In the genomic region with DNA sequence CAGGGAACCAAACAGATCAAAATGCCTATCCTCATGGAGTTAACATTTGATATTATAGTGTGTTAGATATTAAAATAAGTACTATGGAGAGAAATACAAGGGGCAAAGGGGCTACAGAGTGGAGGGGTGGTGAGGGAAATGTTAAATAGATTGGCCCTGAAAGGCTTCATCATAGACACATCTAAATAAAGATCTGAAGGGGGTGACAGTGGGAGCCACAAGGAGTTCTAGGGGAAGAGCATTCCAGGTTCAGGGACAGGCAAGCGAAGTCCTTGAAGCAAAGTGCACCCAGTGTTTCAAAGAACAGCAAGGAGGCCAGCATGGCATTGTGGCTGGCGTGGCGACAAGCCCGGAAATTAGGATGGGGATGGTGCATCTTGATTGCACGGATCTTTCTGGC, we compare ENCODE assay signal across 8 cellular contexts. TPM values are rescaled to one million over a fixed set of nuclear protein-coding genes. Genes with fewer than 3 reads are reported as not detected.
DNase-seq lines count a peak whose midpoint lies in the region; ATAC-seq and TF ChIP-seq lines count a peak whose summit lies in the region.
"Not testable (repeated sequence)": the region's sequence is repeated elsewhere in the genome, so short reads cannot be mapped to it uniquely, and the experiment has no call there.

No MANE protein-coding gene starts in this region.

- not testable (repeated sequence) for ATAC-seq in CD4-positive, CD25-positive, alpha-beta regulatory T cell (ENCODE audit: low read depth in 2 of 2); Panc1; T-helper 17 cell

- CTCF ChIA-PET in HEK293 (lab: Yijun Ruan, JAX); MCF 10A (lab: Yijun Ruan, JAX): not testable (repeated sequence)
- CTCF ChIA-PET in Panc1 (lab: Charles Lee) = interaction anchor here (0.7 kb wide), 1 partner anchor 18 kb away, joined by 3 read pairs; no protein-coding TSS in a partner anchor

- peaks cover 12% of the 10 kb centered on the region for H3K4me1 ChIP-seq in CD4-positive, CD25-positive, alpha-beta regulatory T cell (ENCODE audit: control insufficient read depth, insufficient read depth, low read length, poor library complexity, severe bottlenecking)
- H3K4me1 ChIP-seq in HEK293 (ENCODE audit: control insufficient read depth, insufficient read depth, low read length) = not testable (repeated sequence)
- H3K4me1 ChIP-seq in Panc1 (ENCODE audit: control insufficient read depth, insufficient read depth, low read length) = peaks cover 37% of the 10 kb centered on the region

- H3K9me3 Mint-ChIP-seq in CD4-positive, CD25-positive, alpha-beta regulatory T cell; activated naive CD8-positive, alpha-beta T cell (ENCODE audit: low read depth); MCF 10A (ENCODE audit: unreplicated experiment); osteocyte (ENCODE audit: unreplicated experiment): not testable (repeated sequence)

- not testable (repeated sequence) for H3K36me3 ChIP-seq in CD4-positive, CD25-positive, alpha-beta regulatory T cell (ENCODE audit: control insufficient read depth, insufficient read depth, low read length); HEK293 (ENCODE audit: control insufficient read depth in 2 of 2, insufficient read depth in 1 of 2, low read length in 2 of 2); Panc1 (ENCODE audit: control insufficient read depth, insufficient read depth, low read length)

- intact Hi-C loops in Panc1 (cut with micrococcal nuclease; ENCODE audit: unreplicated experiment); MCF 10A (cut with micrococcal nuclease): not testable (repeated sequence)

- not testable (repeated sequence) for H3K27me3 Mint-ChIP-seq in CD4-positive, CD25-positive, alpha-beta regulatory T cell; T-helper 17 cell; activated naive CD8-positive, alpha-beta T cell; MCF 10A (ENCODE audit: insufficient read depth, unreplicated experiment); osteocyte (ENCODE audit: unreplicated experiment)

- not testable (repeated sequence) for H3K27ac ChIP-seq in CD4-positive, CD25-positive, alpha-beta regulatory T cell (ENCODE audit: insufficient read depth, low read length, poor library complexity, severe bottlenecking); HEK293 (ENCODE audit: extremely low read depth, low read depth, low read length)
- peak overlapping the region; percentile 95 for H3K27ac ChIP-seq in Panc1 (ENCODE audit: low read length)

- H3K9me3 ChIP-seq in CD4-positive, CD25-positive, alpha-beta regulatory T cell (ENCODE audit: control insufficient read depth in 2 of 2, low read length in 2 of 2); HEK293 (ENCODE audit: control insufficient read depth, insufficient read depth, low read depth, low read length); Panc1 (ENCODE audit: control insufficient read depth, insufficient read depth, low read depth, low read length); T-helper 17 cell (ENCODE audit: control insufficient read depth, low read length, poor library complexity, severe bottlenecking): not testable (repeated sequence)

- not testable (repeated sequence) for H3K4me3 ChIP-seq in CD4-positive, CD25-positive, alpha-beta regulatory T cell (ENCODE audit: low read depth, low read length); HEK293 (ENCODE audit: low read depth, low read length); Panc1 (ENCODE audit: low read depth in 2 of 2, low read length in 2 of 2)

- H3K27ac Mint-ChIP-seq in CD4-positive, CD25-positive, alpha-beta regulatory T cell = peak overlapping the region in 2 of 3 donors; percentile 6 to 66
- H3K27ac Mint-ChIP-seq in T-helper 17 cell (peak overlapping the region; percentile 61), MCF 10A (ENCODE audit: low read depth, unreplicated experiment) (peak overlapping the region; percentile 36)
- peak overlapping the region; percentile 73 for H3K27ac Mint-ChIP-seq in activated naive CD8-positive, alpha-beta T cell
- not testable (repeated sequence) for H3K27ac Mint-ChIP-seq in osteocyte (ENCODE audit: unreplicated experiment)

- not testable (repeated sequence) for BruUV-seq in Panc1 (replicated peaks; lab: Mats Ljungman, UMichigan); MCF 10A (replicated peaks; lab: Mats Ljungman, UMichigan)

- in situ Hi-C loops in Panc1 (cut with HindIII; ENCODE audit: low pct_unique_long_range_greater_than_20kb, low sequenced_read_pairs) = not testable (repeated sequence)

- peaks cover 17% of the 10 kb centered on the region for H3K36me3 Mint-ChIP-seq in CD4-positive, CD25-positive, alpha-beta regulatory T cell
- H3K36me3 Mint-ChIP-seq in T-helper 17 cell (ENCODE audit: low read depth); MCF 10A (ENCODE audit: insufficient read depth, unreplicated experiment); osteocyte (ENCODE audit: unreplicated experiment): not testable (repeated sequence)
- peaks cover 13% of the 10 kb centered on the region for H3K36me3 Mint-ChIP-seq in activated naive CD8-positive, alpha-beta T cell

- DNase-seq in CD4-positive, CD25-positive, alpha-beta regulatory T cell; Panc1 (ENCODE audit: low read depth, low spot score); T-helper 17 cell; MCF 10A (ENCODE audit: unreplicated experiment): not testable (repeated sequence)
- peak; percentile 26 for DNase-seq in islet precursor cell
- peak; percentile 5 for DNase-seq in osteocyte (ENCODE audit: extremely low spot score, unreplicated experiment)

- peaks cover 16 to 46% (median 23%) of the 10 kb centered on the region in 4 donors for H3K4me1 Mint-ChIP-seq in CD4-positive, CD25-positive, alpha-beta regulatory T cell
- H3K4me1 Mint-ChIP-seq in T-helper 17 cell (peaks cover 29% of the 10 kb centered on the region), osteocyte (ENCODE audit: unreplicated experiment) (peaks cover 14% of the 10 kb centered on the region)
- peaks cover 45% of the 10 kb centered on the region for H3K4me1 Mint-ChIP-seq in activated naive CD8-positive, alpha-beta T cell (ENCODE audit: low read depth)
- not testable (repeated sequence) for H3K4me1 Mint-ChIP-seq in MCF 10A (ENCODE audit: insufficient read depth, unreplicated experiment)

- POLR2A ChIA-PET in HEK293 (lab: Yijun Ruan, JAX); Panc1 (lab: Charles Lee); MCF 10A (lab: Yijun Ruan, JAX): not testable (repeated sequence)

- TF ChIP-seq CTCF in HEK293 (tag by site-specific recombination; IDR thresholded peaks at IDR 0.05); Panc1 (IDR thresholded peaks at IDR 0.05); MCF 10A (IDR thresholded peaks at IDR 0.05; ENCODE audit: unreplicated experiment); osteocyte (IDR thresholded peaks at IDR 0.05): not testable (repeated sequence)

- peak overlapping the region in 1 of 4 donors; percentile 60 for H3K4me3 Mint-ChIP-seq in CD4-positive, CD25-positive, alpha-beta regulatory T cell
- not testable (repeated sequence) for H3K4me3 Mint-ChIP-seq in T-helper 17 cell; activated naive CD8-positive, alpha-beta T cell; MCF 10A (ENCODE audit: unreplicated experiment); osteocyte (ENCODE audit: unreplicated experiment)

- not testable (repeated sequence) for H3K27me3 ChIP-seq in CD4-positive, CD25-positive, alpha-beta regulatory T cell (ENCODE audit: control insufficient read depth, insufficient read depth, low read length); Panc1 (ENCODE audit: control insufficient read depth, insufficient read depth, low read length)

TF ChIP-seq in HEK293, 187 proteins besides CTCF, POLR2A, EP300 and RAD21:
- TF ChIP-seq ZNF16 (tag by site-specific recombination; IDR thresholded peaks at IDR 0.05; ENCODE audit: low read depth) = peak; percentile 65
TF ChIP-seq in HEK293: peak in this region for 1; not testable (repeated sequence) for 186.

RNA-seq across cellular contexts. Expression of gene ZNF217, which starts 11.2 kb away (rescaled TPM):
- total RNA-seq in CD4-positive, CD25-positive, alpha-beta regulatory T cell = 70.9 TPM
- polyA plus RNA-seq in CD4-positive, CD25-positive, alpha-beta regulatory T cell = 10 to 100 TPM; 15.6 to 28.6 (median 17.5) TPM
- total RNA-seq in Panc1 (2021; ENCODE audit: unreplicated experiment) (210 TPM), T-helper 17 cell (10 to 100 TPM; 70.4 to 72.8 TPM), MCF 10A (2022) (42.9 and 49.3 TPM in 2 replicates), osteocyte (44.3 and 47.2 TPM in 2 replicates)
- polyA plus RNA-seq in Panc1 (2012; ENCODE audit: insufficient read length) = 80.1 TPM
